11 cellular contexts compared by ENCODE assay signal in genomic region chr6:110884321-110884720, GRCh38. TPM values are rescaled to one million over a fixed set of nuclear protein-coding genes. Genes with fewer than 3 reads are reported as not detected.
DNase-seq lines count a peak whose midpoint lies in the region; ATAC-seq and TF ChIP-seq lines count a peak whose summit lies in the region.
"Had no signal": no experiment of that assay in that cellular context is flagged by ENCODE, and none has a peak within 500 bp of the region (broad histone marks: within the 10 kb centered on the region; RNA-seq: fewer than 3 reads in every experiment).

No MANE protein-coding gene starts in this region.

- no peak for ATAC-seq in activated naive CD4-positive, alpha-beta T cell treated with anti-CD3 and anti-CD28 coated beads, Interleukin-2, amount 50 U/mL, for 72 hours
- no peak for ATAC-seq in activated naive CD8-positive, alpha-beta T cell treated with anti-CD3 and anti-CD28 coated beads, Interleukin-2, amount 50 U/mL, for 24 hours
- ATAC-seq in stimulated activated effector memory CD8-positive, alpha-beta T cell treated with anti-CD3 and anti-CD28 coated beads, Interleukin-12 subunit alpha, Interleukin-12 subunit beta, amount 100 ng/mL, for 72 hours: no peak

- H2AK5ac ChIP-seq in mesendoderm (ENCODE audit: low read length): no peak overlapping the region

- no peak overlapping the region for H3K18ac ChIP-seq in mesendoderm (ENCODE audit: low read length)

- H3K4ac ChIP-seq in mesendoderm (ENCODE audit: low read depth, low read length): no peak overlapping the region

- no peaks in the 10 kb centered on the region for H3K9me3 Mint-ChIP-seq in activated naive CD4-positive, alpha-beta T cell treated with anti-CD3 and anti-CD28 coated beads, Interleukin-2, amount 50 U/mL, for 24 hours
- H3K9me3 Mint-ChIP-seq in activated naive CD4-positive, alpha-beta T cell treated with anti-CD3 and anti-CD28 coated beads, Interleukin-2, amount 50 U/mL, for 72 hours: no peaks in the 10 kb centered on the region
- no peaks in the 10 kb centered on the region for H3K9me3 Mint-ChIP-seq in HFFc6
- H3K9me3 Mint-ChIP-seq in activated naive CD8-positive, alpha-beta T cell treated with anti-CD3 and anti-CD28 coated beads, Interleukin-2, amount 50 U/mL, for 24 hours: no peaks in the 10 kb centered on the region
- H3K9me3 Mint-ChIP-seq in stimulated activated effector memory CD8-positive, alpha-beta T cell treated with anti-CD3 and anti-CD28 coated beads, Interleukin-12 subunit alpha, Interleukin-12 subunit beta, amount 100 ng/mL, for 72 hours: no peaks in the 10 kb centered on the region

- H3K79me1 ChIP-seq in mesendoderm (ENCODE audit: low read length): no peaks in the 10 kb centered on the region

- H3K56ac ChIP-seq in mesendoderm (ENCODE audit: low read length): no peak overlapping the region

- peaks cover 81% of the 10 kb centered on the region for H3K4me1 Mint-ChIP-seq in activated naive CD4-positive, alpha-beta T cell treated with anti-CD3 and anti-CD28 coated beads, Interleukin-2, amount 50 U/mL, for 24 hours
- H3K4me1 Mint-ChIP-seq in HFFc6 (ENCODE audit: low read depth): peaks cover 76% of the 10 kb centered on the region
- peaks cover 81% of the 10 kb centered on the region for H3K4me1 Mint-ChIP-seq in activated naive CD8-positive, alpha-beta T cell treated with anti-CD3 and anti-CD28 coated beads, Interleukin-2, amount 50 U/mL, for 24 hours
- peaks cover 74% of the 10 kb centered on the region for H3K4me1 Mint-ChIP-seq in stimulated activated effector memory CD8-positive, alpha-beta T cell treated with anti-CD3 and anti-CD28 coated beads, Interleukin-12 subunit alpha, Interleukin-12 subunit beta, amount 100 ng/mL, for 72 hours

- no peak overlapping the region for H2BK15ac ChIP-seq in mesendoderm (replicated peaks; ENCODE audit: low read depth)

- H3K23ac ChIP-seq in mesendoderm (ENCODE audit: low read length): no peak overlapping the region

- H3K36me3 Mint-ChIP-seq in activated naive CD4-positive, alpha-beta T cell treated with anti-CD3 and anti-CD28 coated beads, Interleukin-2, amount 50 U/mL, for 24 hours: peaks cover 8% of the 10 kb centered on the region
- H3K36me3 Mint-ChIP-seq in activated naive CD4-positive, alpha-beta T cell treated with anti-CD3 and anti-CD28 coated beads, Interleukin-2, amount 50 U/mL, for 72 hours: peaks cover under 1 to 10% of the 10 kb centered on the region in 2 donors
- H3K36me3 Mint-ChIP-seq in HFFc6 (ENCODE audit: low read depth): peaks cover 23% of the 10 kb centered on the region
- peaks cover 44% of the 10 kb centered on the region for H3K36me3 Mint-ChIP-seq in activated naive CD8-positive, alpha-beta T cell treated with anti-CD3 and anti-CD28 coated beads, Interleukin-2, amount 50 U/mL, for 24 hours (ENCODE audit: low read depth)
- H3K36me3 Mint-ChIP-seq in stimulated activated effector memory CD8-positive, alpha-beta T cell treated with anti-CD3 and anti-CD28 coated beads, Interleukin-12 subunit alpha, Interleukin-12 subunit beta, amount 100 ng/mL, for 72 hours: peaks cover 43% of the 10 kb centered on the region

- H3K36me3 ChIP-seq in mesendoderm (ENCODE audit: control insufficient read depth, insufficient read depth, low read length): no peaks in the 10 kb centered on the region
- peaks cover 0 to 7% (median under 1%) of the 10 kb centered on the region in 4 donors for H3K36me3 ChIP-seq in stomach

- H3K4me1 ChIP-seq in mesendoderm (ENCODE audit: control insufficient read depth, low read depth, low read length): peaks cover 2% of the 10 kb centered on the region
- peaks cover 36 to 97% (median 75%) of the 10 kb centered on the region in 4 donors for H3K4me1 ChIP-seq in stomach

- TF ChIP-seq POLR2A in stomach (IDR thresholded peaks at IDR 0.05): no peak

- DNase-seq in activated naive CD4-positive, alpha-beta T cell treated with anti-CD3 and anti-CD28 coated beads, Interleukin-2, amount 50 U/mL, for 72 hours (ENCODE audit: low spot score in 2 of 2): no peak
- DNase-seq in HFFc6 (no peak), mesendoderm (no peak), stomach (no peak), AG08396 (ENCODE audit: low spot score) (no peak)
- no peak for DNase-seq in activated naive CD8-positive, alpha-beta T cell treated with anti-CD3 and anti-CD28 coated beads, Interleukin-2, amount 50 U/mL, for 24 hours
- no peak for DNase-seq in stimulated activated effector memory CD8-positive, alpha-beta T cell treated with anti-CD3 and anti-CD28 coated beads, Interleukin-12 subunit alpha, Interleukin-12 subunit beta, amount 100 ng/mL, for 72 hours (ENCODE audit: low spot score in 2 of 2)
- DNase-seq: activated naive CD4-positive, alpha-beta T cell treated with Interleukin-2 at 50 U/mL for 16 hours; NCI-H1092 treated with DMSO at 0.1 percent for 48 hours had no signal

- intact Hi-C loops in stomach (cut with DNase I; ENCODE audit: low total_unique reads): loop anchor here (10.0 kb wide), 1 partner anchor 200 kb away; no protein-coding TSS in a partner anchor

- H4K5ac ChIP-seq in mesendoderm (ENCODE audit: low read length): no peak overlapping the region

- H3K27ac ChIP-seq in mesendoderm (ENCODE audit: low read depth, low read length): no peak overlapping the region
- H3K27ac ChIP-seq in stomach: no peak overlapping the region
- H3K27ac ChIP-seq: tibial nerve had no signal

- H3K79me2 ChIP-seq in mesendoderm (ENCODE audit: control insufficient read depth, insufficient read depth, low read length): peaks cover 90% of the 10 kb centered on the region

- H2BK120ac ChIP-seq in mesendoderm (ENCODE audit: low read depth, low read length): no peak overlapping the region

- H3K4me3 ChIP-seq in mesendoderm (ENCODE audit: low read length): no peak overlapping the region
- no peak overlapping the region for H3K4me3 ChIP-seq in stomach
- H3K4me3 ChIP-seq: tibial nerve had no signal

- peak overlapping the region; percentile 62 for H3K4me3 Mint-ChIP-seq in activated naive CD4-positive, alpha-beta T cell treated with anti-CD3 and anti-CD28 coated beads, Interleukin-2, amount 50 U/mL, for 24 hours
- no peak overlapping the region for H3K4me3 Mint-ChIP-seq in HFFc6
- H3K4me3 Mint-ChIP-seq in activated naive CD8-positive, alpha-beta T cell treated with anti-CD3 and anti-CD28 coated beads, Interleukin-2, amount 50 U/mL, for 24 hours: no peak overlapping the region
- H3K4me3 Mint-ChIP-seq in stimulated activated effector memory CD8-positive, alpha-beta T cell treated with anti-CD3 and anti-CD28 coated beads, Interleukin-12 subunit alpha, Interleukin-12 subunit beta, amount 100 ng/mL, for 72 hours: peak overlapping the region; percentile 17

- no peak overlapping the region for H3K4me2 ChIP-seq in mesendoderm (ENCODE audit: low read length)

- WGBS in mesendoderm (ENCODE audit: extremely low coverage, insufficient coverage, low lambda C conversion rate): no CpG with 5 or more reads among the region's 3 CpGs
- 76 to 85% (median 78%) methylated on average over 3 of the region's 3 CpGs for WGBS in stomach, 5 donors

- no peaks in the 10 kb centered on the region for H3K9me3 ChIP-seq in stomach
- H3K9me3 ChIP-seq: tibial nerve had no signal

- no peak overlapping the region for H4K8ac ChIP-seq in mesendoderm (ENCODE audit: low read depth, low read length)

- H3K27me3 Mint-ChIP-seq in activated naive CD4-positive, alpha-beta T cell treated with anti-CD3 and anti-CD28 coated beads, Interleukin-2, amount 50 U/mL, for 24 hours: no peaks in the 10 kb centered on the region
- peaks cover 3% of the 10 kb centered on the region; the same call in 1 of the 2 replicates for H3K27me3 Mint-ChIP-seq in HFFc6 (ENCODE audit: insufficient read depth)
- no peaks in the 10 kb centered on the region for H3K27me3 Mint-ChIP-seq in activated naive CD8-positive, alpha-beta T cell treated with anti-CD3 and anti-CD28 coated beads, Interleukin-2, amount 50 U/mL, for 24 hours

- no peak for TF ChIP-seq EP300 in stomach (IDR thresholded peaks at IDR 0.05)

- peak overlapping the region; percentile 76 for H3K27ac Mint-ChIP-seq in activated naive CD4-positive, alpha-beta T cell treated with anti-CD3 and anti-CD28 coated beads, Interleukin-2, amount 50 U/mL, for 24 hours
- peak overlapping the region in 1 of 2 donors; percentile 75 for H3K27ac Mint-ChIP-seq in activated naive CD4-positive, alpha-beta T cell treated with anti-CD3 and anti-CD28 coated beads, Interleukin-2, amount 50 U/mL, for 72 hours
- peak overlapping the region; percentile 53 for H3K27ac Mint-ChIP-seq in HFFc6
- H3K27ac Mint-ChIP-seq in activated naive CD8-positive, alpha-beta T cell treated with anti-CD3 and anti-CD28 coated beads, Interleukin-2, amount 50 U/mL, for 24 hours: peak overlapping the region; percentile 61
- peak overlapping the region; percentile 44 for H3K27ac Mint-ChIP-seq in stimulated activated effector memory CD8-positive, alpha-beta T cell treated with anti-CD3 and anti-CD28 coated beads, Interleukin-12 subunit alpha, Interleukin-12 subunit beta, amount 100 ng/mL, for 72 hours

- H3K27me3 ChIP-seq in mesendoderm (ENCODE audit: insufficient read depth, low read length, poor library complexity) (no peaks in the 10 kb centered on the region), stomach (no peaks in the 10 kb centered on the region)
- H3K27me3 ChIP-seq: tibial nerve had no signal

- H2BK5ac ChIP-seq in mesendoderm (ENCODE audit: low read length): no peak overlapping the region

- TF ChIP-seq CTCF in HFFc6 (IDR thresholded peaks at IDR 0.05): no peak
- no peak for TF ChIP-seq CTCF in stomach (IDR thresholded peaks at IDR 0.05)

- no peak overlapping the region for H3K9ac ChIP-seq in mesendoderm (ENCODE audit: low read length)

RNA-seq across cellular contexts. Expression of gene AMD1, which starts 9.7 kb away (rescaled TPM):
- total RNA-seq in activated naive CD4-positive, alpha-beta T cell treated with anti-CD3 and anti-CD28 coated beads, Interleukin-2, amount 50 U/mL, for 72 hours: 10 to 100 TPM; 78.0 to 83.7 TPM
- total RNA-seq in HFFc6 (2021; fragmentation: NEBNext Ultra II Directional; extraction: Animal tissue kit (Norgen Biotek cat#: 25700)): 100 to 1,000 TPM in 5 of 6 experiments, 10 to 100 TPM in 1; 86.4 to 119 (median 109) TPM
- polyA plus RNA-seq in mesendoderm (2013, experiment 1 of 2): 228 TPM
- 227 TPM for polyA plus RNA-seq in mesendoderm (2013, experiment 2 of 2)
- 100 to 1,000 TPM in 2 of 5 donors, 10 to 100 TPM in 2, 1 to 10 TPM in 1; 8.4 to 179 (median 57.6) TPM for total RNA-seq in stomach
- 10 to 100 TPM; 21.7 to 53.3 (median 47.5) TPM for polyA plus RNA-seq in stomach

Comparison
In these comparisons a context has a peak if more than half of its experiments do, and no peak if none do; other contexts are left out.
1. H3K4me3 Mint-ChIP-seq: peak in activated naive CD4-positive, alpha-beta T cell treated with anti-CD3 and anti-CD28 coated beads, Interleukin-2, amount 50 U/mL, for 24 hours (single experiment) and stimulated activated effector memory CD8-positive, alpha-beta T cell treated with anti-CD3 and anti-CD28 coated beads, Interleukin-12 subunit alpha, Interleukin-12 subunit beta, amount 100 ng/mL, for 72 hours (single experiment); none in HFFc6 (single experiment) and activated naive CD8-positive, alpha-beta T cell treated with anti-CD3 and anti-CD28 coated beads, Interleukin-2, amount 50 U/mL, for 24 hours (single experiment).